ENCODE assay signal across 8 cellular contexts in the genomic region with DNA sequence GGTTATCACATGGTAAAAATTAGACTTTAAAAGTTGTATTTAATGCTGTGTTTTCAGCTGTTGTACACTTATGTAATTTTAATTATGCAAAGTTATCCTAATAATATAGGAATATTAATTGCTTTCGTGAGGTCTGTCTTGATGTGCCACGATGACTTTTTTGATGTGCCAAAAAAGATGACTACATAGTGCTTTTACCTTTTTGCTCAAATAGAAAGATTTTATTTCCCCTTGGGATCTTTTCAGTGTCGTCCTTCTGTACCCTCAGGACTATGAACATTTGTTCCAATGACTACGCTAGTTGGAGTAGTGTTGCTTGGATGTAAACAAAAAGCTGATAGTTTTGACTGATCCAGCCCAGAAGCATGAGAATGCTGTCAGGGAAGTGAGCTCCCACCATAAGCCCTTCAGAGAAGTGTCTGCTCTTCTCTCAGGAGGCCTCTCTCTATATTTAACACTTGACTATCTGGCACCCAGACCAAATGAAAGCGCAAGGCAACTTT. TPM values are rescaled to one million over a fixed set of nuclear protein-coding genes. Genes with fewer than 3 reads are reported as not detected.
DNase-seq lines count a peak whose midpoint lies in the region; ATAC-seq and TF ChIP-seq lines count a peak whose summit lies in the region.

No MANE protein-coding gene starts in this region.

- peak overlapping the region; percentile 99 for H3K27ac ChIP-seq in A673 (ENCODE audit: low read depth, low read length, poor library complexity, severe bottlenecking)
- peak overlapping the region; percentile 99 for H3K27ac ChIP-seq in HUES48 (ENCODE audit: low read depth, low read length)
- peak overlapping the region; percentile 100 for H3K27ac ChIP-seq in brain microvascular endothelial cell

- H3K27me3 ChIP-seq in A673 (replicated peaks; ENCODE audit: insufficient read depth, low read depth, low read length, poor library complexity) (no peaks in the 10 kb centered on the region), HUES48 (ENCODE audit: control insufficient read depth, insufficient read depth, low read length) (no peaks in the 10 kb centered on the region), brain microvascular endothelial cell (replicated peaks) (no peaks in the 10 kb centered on the region), mononuclear cell (ENCODE audit: insufficient read depth, low read length) (no peaks in the 10 kb centered on the region)

- in situ Hi-C loops in brain microvascular endothelial cell (cut with HindIII; ENCODE audit: low pct_ligation_motif_present, low sequenced_read_pairs): no loop called here

- POLR2A ChIA-PET in A673 (lab: Charles Lee; ENCODE audit: low non-redundant PET): no interaction called here

- H3K4me3 ChIP-seq in A673 (ENCODE audit: low read depth, low read length, poor library complexity, severe bottlenecking) (peak overlapping the region; percentile 94), HUES48 (ENCODE audit: low read depth, low read length) (peak overlapping the region; percentile 82), brain microvascular endothelial cell (ENCODE audit: low read depth, low read length) (peak overlapping the region; percentile 96), mononuclear cell (ENCODE audit: low read length) (peak overlapping the region; percentile 90)

- CTCF ChIA-PET in A673 (lab: Charles Lee): interaction anchor here (0.6 to 3.0 kb wide), 4 partner anchors 125 to 842 kb away, joined by 4 to 17 read pairs (median 6); a partner anchor contains a TSS

- H3K9me3 ChIP-seq in A673 (ENCODE audit: low read depth, low read length, poor library complexity, severe bottlenecking) (no peaks in the 10 kb centered on the region), HUES48 (ENCODE audit: control insufficient read depth, insufficient read depth, low read length) (no peaks in the 10 kb centered on the region), mononuclear cell (ENCODE audit: low read depth, low read length) (no peaks in the 10 kb centered on the region)

- no peak for ATAC-seq in HG03108 (IDR thresholded peaks at IDR 0.05; ENCODE audit: unreplicated experiment)
- no peak for ATAC-seq in HG02798 (IDR thresholded peaks at IDR 0.05; ENCODE audit: poor library complexity, unreplicated experiment)

- H3K36me3 ChIP-seq in A673 (ENCODE audit: insufficient read depth, low read length, poor library complexity, severe bottlenecking) (peaks cover 1% of the 10 kb centered on the region), HUES48 (ENCODE audit: control insufficient read depth, insufficient read depth, low read length) (peaks cover 8% of the 10 kb centered on the region), brain microvascular endothelial cell (replicated peaks) (no peaks in the 10 kb centered on the region)

- DNase-seq in A673 (ENCODE audit: low spot score) (no peak), brain microvascular endothelial cell (no peak), NCI-H524 treated with DMSO at 0.1 percent for 48 hours (lab: John Stamatoyannopoulos, UW) (no peak)
- no peak for DNase-seq in activated effector memory CD4-positive, alpha-beta T cell treated with Interleukin-2 at 50 U/mL for 16 hours

- TF ChIP-seq CTCF in A673 (conservative IDR thresholded peaks at IDR 0.05; ENCODE audit: low read depth, low read length) (0 out of 2 replicates have a peak, but pooled peaks have one; percentile 7), brain microvascular endothelial cell (IDR thresholded peaks at IDR 0.05; ENCODE audit: low read depth, low read length, missing control alignments) (no peak)

- no TSS peak for BruUV-seq in A673 (replicated peaks; lab: Mats Ljungman, UMichigan)

- H3K4me1 ChIP-seq in A673 (ENCODE audit: insufficient read depth, low read length, poor library complexity, severe bottlenecking) (peaks cover 18% of the 10 kb centered on the region), HUES48 (ENCODE audit: control insufficient read depth, insufficient read depth, low read length) (peaks cover 20% of the 10 kb centered on the region), mononuclear cell (ENCODE audit: insufficient read depth, low read length) (peaks cover 40% of the 10 kb centered on the region)

- H3K9ac ChIP-seq in HUES48 (ENCODE audit: low read depth, low read length): 0 out of 2 replicates have a peak overlapping the region, but pooled peaks have one; percentile 97

- intact Hi-C loops in A673 (cut with micrococcal nuclease; ENCODE audit: unreplicated experiment): loop anchor here (1.0 to 10.0 kb wide), 4 partner anchors 57 to 839 kb away; a partner anchor contains a TSS

RNA-seq across cellular contexts. Expression of a gene that starts 1.2 kb away (rescaled TPM):
- 154 and 176 TPM in 2 replicates for total RNA-seq in A673 (2021)
- total RNA-seq in mononuclear cell: 195 TPM

RNA-seq across cellular contexts. Expression of a gene that starts 56.9 kb away (rescaled TPM):
- total RNA-seq in A673 (2021) (1.8 and 2.6 TPM in 2 replicates), mononuclear cell (1.9 TPM)

RNA-seq across cellular contexts. Expression of a gene that starts 57.0 kb away (rescaled TPM):
- total RNA-seq in A673 (2021) (8.6 and 11.6 TPM in 2 replicates), mononuclear cell (22.5 TPM)
